31 cellular contexts compared by ENCODE assay signal in genomic region chr20:19826179-19826914, GRCh38.
"Had no signal": no experiment of that assay in that cellular context is flagged by ENCODE, and none has a peak within 500 bp of the region (broad histone marks: within the 10 kb centered on the region; RNA-seq: fewer than 3 reads in every experiment).

No MANE protein-coding gene starts in this region.

- ATAC-seq: foreskin keratinocyte; left lung; pancreas; psoas muscle; stimulated activated memory B cell treated with anti-CD40 and anti-IgM and Interleukin-4, amounts not matched to agents 10 μg/mL and 1 μg/mL and 100 μg/mL, for 72 hours; stimulated activated naive CD8-positive, alpha-beta T cell treated with anti-CD3 and anti-CD28 coated beads, Interleukin-15, amount 100 ng/mL, for 72 hours; upper lobe of right lung had no signal

- H3K27ac Mint-ChIP-seq: activated CD4-positive, alpha-beta memory T cell treated with anti-CD3 and anti-CD28 coated beads for 36 hours; activated CD4-positive, alpha-beta T cell treated with anti-CD3 and anti-CD28 coated beads, Interleukin-2, amount 10 ng/mL, durations not matched to agents 24 days and 14 days; activated naive CD4-positive, alpha-beta T cell treated with anti-CD3 and anti-CD28 coated beads for 36 hours; activated naive CD8-positive, alpha-beta T cell treated with anti-CD3 and anti-CD28 coated beads for 36 hours; activated T-helper 1 cell treated with anti-CD3 and anti-CD28 coated beads, Interleukin-12 subunit alpha, Interleukin-12 subunit beta, Interleukin-2, Interleukin-4 antibody, amounts not matched to agents 30 ng/mL and 10 ng/mL and 1 ng/mL, durations not matched to agents 14 hours and 24 hours and 36 hours; brain; endodermal cell; stimulated activated memory B cell treated with anti-CD40 and anti-IgM and Interleukin-4, amounts not matched to agents 10 μg/mL and 1 μg/mL and 100 μg/mL, for 72 hours; stimulated activated naive CD8-positive, alpha-beta T cell treated with anti-CD3 and anti-CD28 coated beads, Interleukin-15, amount 100 ng/mL, for 72 hours; T-helper 1 cell treated with Interleukin-12 subunit alpha and Interleukin-12 subunit beta and Interleukin-4 antibody, amounts not matched to agents 30 μg/mL and 1 μg/mL, for 36 hours had no signal

- H3K27me3 ChIP-seq: adrenal gland, esophagus muscularis mucosa, foreskin keratinocyte, left lung, pancreas, upper lobe of right lung had no signal

- H3K9me3 ChIP-seq: adrenal gland, esophagus muscularis mucosa, left lung, pancreas, psoas muscle, upper lobe of right lung had no signal

- H3K27me3 Mint-ChIP-seq: activated CD4-positive, alpha-beta T cell treated with anti-CD3 and anti-CD28 coated beads, Interleukin-2, amount 10 ng/mL, durations not matched to agents 24 days and 14 days; brain; naive B cell; stimulated activated memory B cell treated with anti-CD40 and anti-IgM and Interleukin-4, amounts not matched to agents 10 μg/mL and 1 μg/mL and 100 μg/mL, for 72 hours had no signal

- H3K9me3 Mint-ChIP-seq: activated CD4-positive, alpha-beta memory T cell treated with anti-CD3 and anti-CD28 coated beads for 36 hours; activated CD4-positive, alpha-beta T cell treated with anti-CD3 and anti-CD28 coated beads, Interleukin-2, amount 10 ng/mL, durations not matched to agents 24 days and 14 days; activated naive CD4-positive, alpha-beta T cell treated with anti-CD3 and anti-CD28 coated beads for 36 hours; activated naive CD8-positive, alpha-beta T cell treated with anti-CD3 and anti-CD28 coated beads for 36 hours; activated T-helper 1 cell treated with anti-CD3 and anti-CD28 coated beads, Interleukin-12 subunit alpha, Interleukin-12 subunit beta, Interleukin-2, Interleukin-4 antibody, amounts not matched to agents 30 ng/mL and 10 ng/mL and 1 ng/mL, durations not matched to agents 14 hours and 24 hours and 36 hours; brain; endodermal cell; naive B cell; stimulated activated memory B cell treated with anti-CD40 and anti-IgM and Interleukin-4, amounts not matched to agents 10 μg/mL and 1 μg/mL and 100 μg/mL, for 72 hours; stimulated activated naive CD8-positive, alpha-beta T cell treated with anti-CD3 and anti-CD28 coated beads, Interleukin-15, amount 100 ng/mL, for 72 hours; T-helper 1 cell treated with Interleukin-12 subunit alpha and Interleukin-12 subunit beta and Interleukin-4 antibody, amounts not matched to agents 30 μg/mL and 1 μg/mL, for 36 hours had no signal

- H3K36me3 ChIP-seq: adrenal gland, left lung, pancreas, upper lobe of right lung had no signal

- H3K4me3 Mint-ChIP-seq: activated CD4-positive, alpha-beta memory T cell treated with anti-CD3 and anti-CD28 coated beads for 36 hours; activated CD4-positive, alpha-beta T cell treated with anti-CD3 and anti-CD28 coated beads, Interleukin-2, amount 10 ng/mL, durations not matched to agents 24 days and 14 days; activated naive CD4-positive, alpha-beta T cell treated with anti-CD3 and anti-CD28 coated beads for 36 hours; activated naive CD8-positive, alpha-beta T cell treated with anti-CD3 and anti-CD28 coated beads for 36 hours; activated T-helper 1 cell treated with anti-CD3 and anti-CD28 coated beads, Interleukin-12 subunit alpha, Interleukin-12 subunit beta, Interleukin-2, Interleukin-4 antibody, amounts not matched to agents 30 ng/mL and 10 ng/mL and 1 ng/mL, durations not matched to agents 14 hours and 24 hours and 36 hours; brain; endodermal cell; stimulated activated memory B cell treated with anti-CD40 and anti-IgM and Interleukin-4, amounts not matched to agents 10 μg/mL and 1 μg/mL and 100 μg/mL, for 72 hours; stimulated activated naive CD8-positive, alpha-beta T cell treated with anti-CD3 and anti-CD28 coated beads, Interleukin-15, amount 100 ng/mL, for 72 hours; T-helper 1 cell treated with Interleukin-12 subunit alpha and Interleukin-12 subunit beta and Interleukin-4 antibody, amounts not matched to agents 30 μg/mL and 1 μg/mL, for 36 hours had no signal

- H3K27ac ChIP-seq: adrenal gland, esophagus muscularis mucosa, foreskin keratinocyte, left lung, pancreas, psoas muscle, upper lobe of right lung had no signal

- H3K36me3 Mint-ChIP-seq: activated CD4-positive, alpha-beta memory T cell treated with anti-CD3 and anti-CD28 coated beads for 36 hours; activated naive CD8-positive, alpha-beta T cell treated with anti-CD3 and anti-CD28 coated beads for 36 hours; naive B cell; stimulated activated memory B cell treated with anti-CD40 and anti-IgM and Interleukin-4, amounts not matched to agents 10 μg/mL and 1 μg/mL and 100 μg/mL, for 72 hours had no signal

- H3K4me1 ChIP-seq: adrenal gland, pancreas had no signal

- H3K4me2 ChIP-seq: smooth muscle cell had no signal

- H3K4me3 ChIP-seq: adrenal gland, esophagus muscularis mucosa, left lung, lung, pancreas, psoas muscle, smooth muscle cell, upper lobe of right lung had no signal

- DNase-seq: activated CD4-positive, alpha-beta memory T cell treated with anti-CD3 and anti-CD28 coated beads for 36 hours; activated CD4-positive, alpha-beta T cell treated with anti-CD3 and anti-CD28 coated beads, Interleukin-2, amount 10 ng/mL, durations not matched to agents 24 days and 14 days; activated CD4-positive, CD25-positive, alpha-beta regulatory T cell treated with anti-CD3 and anti-CD28 coated beads, Interleukin-2, amount 50 U/mL, for 72 hours; activated CD8-positive, alpha-beta memory T cell treated with anti-CD3 and anti-CD28 coated beads, Interleukin-2, amount 50 U/mL, for 4 hours; activated effector memory CD4-positive, alpha-beta T cell treated with anti-CD3 and anti-CD28 coated beads, Interleukin-2, amount 50 U/mL, for 16 hours; activated naive CD4-positive, alpha-beta T cell treated with anti-CD3 and anti-CD28 coated beads for 36 hours; activated naive CD8-positive, alpha-beta T cell treated with anti-CD3 and anti-CD28 coated beads for 36 hours; activated T-cell treated with anti-CD3 and anti-CD28 coated beads, Interleukin-2, amount 50 U/mL, for 1 hour; adrenal gland; aorta; cortex of kidney; endodermal cell; foreskin keratinocyte; left lung; naive B cell; pancreas; psoas muscle; stimulated activated CD4-positive, alpha-beta T cell treated with anti-CD3 and anti-CD28 coated beads, Interleukin-1b, Interleukin-23, amount 100 ng/mL, for 48 hours; stimulated activated CD4-positive, alpha-beta T cell treated with anti-CD3 and anti-CD28 coated beads, Interleukin-4, amount 100 ng/mL, for 4 hours; stimulated activated CD8-positive, alpha-beta memory T cell treated with anti-CD3 and anti-CD28 coated beads, Interleukin-4, amount 100 ng/mL, for 48 hours; stimulated activated naive CD8-positive, alpha-beta T cell treated with anti-CD3 and anti-CD28 coated beads, Interleukin-15, amount 100 ng/mL, for 72 hours; substantia nigra; T-helper 9 cell; upper lobe of right lung had no signal
